Comparison of ENCODE assay signal across 30 cellular contexts in the genomic region with DNA sequence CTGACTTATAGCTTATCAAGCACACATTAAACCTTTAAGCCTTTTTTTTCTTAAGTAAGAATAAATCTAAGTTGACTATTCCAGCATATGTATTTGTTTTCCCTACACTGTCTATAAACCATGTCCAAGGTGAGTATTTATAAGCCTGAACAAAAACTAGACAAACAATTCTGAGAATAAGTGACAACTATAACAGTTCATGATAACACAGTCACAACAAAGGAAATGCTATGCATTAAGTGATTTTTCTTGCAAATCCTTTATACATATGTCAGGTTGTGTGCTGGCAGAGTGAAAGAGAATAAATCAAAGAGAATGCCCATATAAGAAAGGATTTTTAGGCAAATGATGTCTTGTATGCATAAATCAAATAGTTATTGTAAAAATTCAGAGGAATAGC.
"Had no signal": no experiment of that assay in that cellular context is flagged by ENCODE, and none has a peak within 500 bp of the region (broad histone marks: within the 10 kb centered on the region; RNA-seq: fewer than 3 reads in every experiment).

No MANE protein-coding gene starts in this region.

- H3K36me3 ChIP-seq: adrenal gland, ascending aorta, brain microvascular endothelial cell, breast epithelium, cardiac muscle cell had no signal

- H3K27ac ChIP-seq: adrenal gland, ascending aorta, body of pancreas, brain microvascular endothelial cell, breast epithelium, cardiac muscle cell had no signal

- H3K4me3 ChIP-seq: adrenal gland, ascending aorta, body of pancreas, breast epithelium, cardiac muscle cell had no signal

- DNase-seq: activated effector memory CD4-positive, alpha-beta T cell treated with anti-CD3 and anti-CD28 coated beads, Interleukin-2, amount 50 U/mL, for 16 hours; activated effector memory CD4-positive, alpha-beta T cell treated with Interleukin-2 at 50 U/mL for 16 hours; activated gamma-delta T cell; activated gamma-delta T cell treated with Interleukin-2 at 50 U/mL for 16 hours; activated naive CD4-positive, alpha-beta T cell; activated naive CD4-positive, alpha-beta T cell treated with anti-CD3 and anti-CD28 coated beads for 36 hours; activated naive CD4-positive, alpha-beta T cell treated with anti-CD3 and anti-CD28 coated beads, Interleukin-2, amount 10 ng/mL, durations not matched to agents 7 days and 5 days; activated naive CD4-positive, alpha-beta T cell treated with anti-CD3 and anti-CD28 coated beads, Interleukin-2, amount 50 U/mL, for 16 hours; activated naive CD4-positive, alpha-beta T cell treated with Interleukin-2 at 50 U/mL for 16 hours; activated naive CD8-positive, alpha-beta T cell treated with anti-CD3 and anti-CD28 coated beads for 36 hours; activated naive CD8-positive, alpha-beta T cell treated with anti-CD3 and anti-CD28 coated beads, Interleukin-2, amount 10 ng/mL, durations not matched to agents 7 days and 5 days; activated naive CD8-positive, alpha-beta T cell treated with anti-CD3 and anti-CD28 coated beads, Interleukin-2, amount 50 U/mL, for 24 hours; activated T-cell treated with anti-CD3 and anti-CD28 coated beads, Interleukin-2, amount 50 U/mL, for 1 hour; activated T-cell treated with anti-CD3 and anti-CD28 coated beads, Interleukin-2, amount 50 U/mL, for 24 hours; activated T-cell treated with anti-CD3 and anti-CD28 coated beads, Interleukin-2, amount 50 U/mL, for 4 hours; activated T-cell treated with anti-CD3 and anti-CD28 coated beads, Interleukin-2, amount 50 U/mL, for 48 hours; activated T-cell treated with anti-CD3 and anti-CD28 coated beads, Interleukin-2, amount 50 U/mL, for 72 hours; adrenal gland; amniotic stem cell; amygdala; anterior cingulate cortex; aorta; body of pancreas; brain microvascular endothelial cell; caudate nucleus; central memory CD4-positive, alpha-beta T cell; cerebellar nuclear complex had no signal

- H3K27me3 ChIP-seq: adrenal gland, ascending aorta, body of pancreas, brain microvascular endothelial cell, breast epithelium, cardiac muscle cell had no signal

- H3K9me3 ChIP-seq: ascending aorta, body of pancreas had no signal

- H3K4me1 ChIP-seq: adrenal gland, ascending aorta, body of pancreas, breast epithelium had no signal
